In the genomic region with DNA sequence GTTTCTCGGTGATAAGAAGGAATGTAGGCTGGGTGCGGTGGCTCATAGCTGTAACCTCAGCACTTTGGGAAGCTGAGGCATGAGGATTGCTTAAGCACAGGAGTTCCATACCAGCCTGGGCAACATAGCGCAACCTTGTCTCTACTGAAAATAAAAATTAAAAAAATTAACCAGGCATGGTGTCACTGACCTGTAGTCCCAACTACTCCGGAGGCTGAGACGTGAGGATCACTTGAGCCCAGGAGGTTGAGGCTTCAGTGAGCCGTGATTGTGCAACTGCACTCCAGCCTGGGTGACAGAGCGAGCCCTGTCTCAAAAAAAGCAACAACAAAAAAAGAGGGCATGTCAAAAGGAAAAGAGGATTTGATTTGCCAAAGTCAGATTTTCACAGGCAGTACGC, we compare ENCODE assay signal across 11 cellular contexts. TPM values are rescaled to one million over a fixed set of nuclear protein-coding genes. Genes with fewer than 3 reads are reported as not detected.
"Had no signal": no experiment of that assay in that cellular context is flagged by ENCODE, and none has a peak within 500 bp of the region (broad histone marks: within the 10 kb centered on the region; RNA-seq: fewer than 3 reads in every experiment).

No MANE protein-coding gene starts in this region.

- DNase-seq: GM23248, GOT3, H7, HFFc6, IMR-90, KBM-7 had no signal

- H2AFZ ChIP-seq: GM23248 had no signal

- ATAC-seq: HCT116 had no signal

- H3K4me2 ChIP-seq: KMS-11 had no signal

- H3K9ac ChIP-seq: GM23248, KMS-11 had no signal

- H3K9me3 ChIP-seq: HAP-1 had no signal

- H3K4me3 ChIP-seq: GM23248, HAP-1 had no signal

- H3K27ac ChIP-seq: GM23248, HL-60, KMS-11 had no signal

RNA-seq across cellular contexts. Expression of gene SLC44A4, which starts 20.1 kb away (rescaled TPM):
- total RNA-seq: GM23248, H4 had no signal
- polyA plus RNA-seq: GM23248 had no signal

RNA-seq across cellular contexts. Expression of gene ZBTB12, which starts 43.2 kb away (rescaled TPM):
- polyA plus RNA-seq: GM23248 had no signal
